20 cellular contexts compared by ENCODE assay signal in genomic region chr10:50392426-50392825, GRCh38.
DNase-seq lines count a peak whose midpoint lies in the region; ATAC-seq and TF ChIP-seq lines count a peak whose summit lies in the region.
"Had no signal": no experiment of that assay in that cellular context is flagged by ENCODE, and none has a peak within 500 bp of the region (broad histone marks: within the 10 kb centered on the region; RNA-seq: fewer than 3 reads in every experiment).

No MANE protein-coding gene starts in this region.

- H3K4me1 ChIP-seq in Caco-2 (peaks cover 78% of the 10 kb centered on the region), HUES48 (ENCODE audit: control insufficient read depth, insufficient read depth, low read length) (peaks cover 28% of the 10 kb centered on the region), hepatocyte (ENCODE audit: insufficient read depth) (peaks cover 19% of the 10 kb centered on the region)

- peaks cover 9% of the 10 kb centered on the region for H3K36me3 Mint-ChIP-seq in Caco-2 (ENCODE audit: insufficient read depth, unreplicated experiment)
- H3K36me3 Mint-ChIP-seq in neural crest cell (ENCODE audit: low read depth), result peaks cover 3% of the 10 kb centered on the region
- H3K36me3 Mint-ChIP-seq in T-helper 17 cell (ENCODE audit: low read depth), result peaks cover 2% of the 10 kb centered on the region

- H3K9me3 ChIP-seq in Caco-2, result no peaks in the 10 kb centered on the region
- no peaks in the 10 kb centered on the region for H3K9me3 ChIP-seq in HUES48 (ENCODE audit: control insufficient read depth, insufficient read depth, low read length)
- H3K9me3 ChIP-seq in hepatocyte (ENCODE audit: low read depth), result no peaks in the 10 kb centered on the region
- H3K9me3 ChIP-seq in T-helper 17 cell (ENCODE audit: control insufficient read depth, low read length, poor library complexity, severe bottlenecking), result no peaks in the 10 kb centered on the region

- no peak overlapping the region for H3K9ac ChIP-seq in HUES48 (ENCODE audit: low read depth, low read length)

- H3K4me3 ChIP-seq in Caco-2 (ENCODE audit: low read depth, low read length) (no peak overlapping the region), HUES48 (ENCODE audit: low read depth, low read length) (no peak overlapping the region), hepatocyte (no peak overlapping the region)
- H3K4me3 ChIP-seq: K562 had no signal

- no peaks in the 10 kb centered on the region for H3K27me3 ChIP-seq in Caco-2 (replicated peaks; ENCODE audit: control insufficient read depth, insufficient read depth, low read length)
- H3K27me3 ChIP-seq in HUES48 (ENCODE audit: control insufficient read depth, insufficient read depth, low read length), result no peaks in the 10 kb centered on the region
- no peaks in the 10 kb centered on the region for H3K27me3 ChIP-seq in hepatocyte

- peak overlapping the region; percentile 86 for H3K27ac Mint-ChIP-seq in Caco-2 (ENCODE audit: unreplicated experiment)
- H3K27ac Mint-ChIP-seq in neural crest cell (ENCODE audit: unreplicated experiment), result peak overlapping the region; percentile 47
- no peak overlapping the region for H3K27ac Mint-ChIP-seq in T-helper 17 cell
- H3K27ac Mint-ChIP-seq: B cell had no signal

- H3K4me1 Mint-ChIP-seq in Caco-2 (ENCODE audit: low read depth, unreplicated experiment) (peaks cover 53% of the 10 kb centered on the region), neural crest cell (peaks cover 4% of the 10 kb centered on the region), T-helper 17 cell (peaks cover 29% of the 10 kb centered on the region)

- no peaks in the 10 kb centered on the region for H4K20me1 ChIP-seq in hepatocyte (ENCODE audit: insufficient read depth, poor library complexity, severe bottlenecking)

- peak overlapping the region; percentile 65 for H3K27ac ChIP-seq in HUES48 (ENCODE audit: low read depth, low read length)
- H3K27ac ChIP-seq in hepatocyte, result peak overlapping the region; percentile 92
- H3K27ac ChIP-seq: C4-2B, RWPE1 had no signal

- WGBS in hepatocyte (ENCODE audit: low lambda C conversion rate, missing lambda C conversion rate), result 75% methylated on average over 5 of the region's 5 CpGs

- no peak overlapping the region for H2AFZ ChIP-seq in hepatocyte

- CTCF ChIA-PET in Caco-2 (lab: Charles Lee), result interaction anchor here (1.1 kb wide), 1 partner anchor 25 kb away, joined by 3 read pairs; no protein-coding TSS in a partner anchor

- POLR2A ChIA-PET in Caco-2 (lab: Charles Lee), result no interaction called here

- H3K36me3 ChIP-seq in Caco-2 (ENCODE audit: control insufficient read depth, insufficient read depth, low read length), result no peaks in the 10 kb centered on the region
- H3K36me3 ChIP-seq in HUES48 (ENCODE audit: control insufficient read depth, insufficient read depth, low read length), result no peaks in the 10 kb centered on the region
- H3K36me3 ChIP-seq in hepatocyte (replicated peaks; ENCODE audit: insufficient read depth, low read depth), result no peaks in the 10 kb centered on the region

- peak overlapping the region; percentile 56 for H3K4me2 ChIP-seq in hepatocyte

- TF ChIP-seq CTCF in Caco-2 (IDR thresholded peaks at IDR 0.05; ENCODE audit: insufficient read depth in 1 of 2, low read depth in 1 of 2, low read length in 1 of 2, severe bottlenecking in 1 of 2, unreplicated experiment in 1 of 2), result no peak
- no peak for TF ChIP-seq CTCF in hepatocyte (IDR thresholded peaks at IDR 0.05; ENCODE audit: poor library complexity)
- TF ChIP-seq CTCF in neural crest cell (conservative IDR thresholded peaks at IDR 0.05), result no peak

- H3K9me2 ChIP-seq in hepatocyte (replicated peaks; ENCODE audit: insufficient read depth), result no peaks in the 10 kb centered on the region

- ATAC-seq in T-helper 17 cell, result no peak
- ATAC-seq: K562 had no signal

- peak overlapping the region; percentile 78 for H3K4me3 Mint-ChIP-seq in Caco-2 (ENCODE audit: unreplicated experiment)
- H3K4me3 Mint-ChIP-seq in neural crest cell, result no peak overlapping the region
- H3K4me3 Mint-ChIP-seq in T-helper 17 cell, result no peak overlapping the region
- H3K4me3 Mint-ChIP-seq: B cell had no signal

- H3K79me2 ChIP-seq in hepatocyte, result peaks cover 39% of the 10 kb centered on the region

- H3K9me3 Mint-ChIP-seq in Caco-2 (ENCODE audit: unreplicated experiment) (no peaks in the 10 kb centered on the region), neural crest cell (no peaks in the 10 kb centered on the region)

- intact Hi-C loops in Caco-2 (cut with micrococcal nuclease; ENCODE audit: unreplicated experiment), result no loop called here

- H3K27me3 Mint-ChIP-seq in Caco-2 (ENCODE audit: insufficient read depth, unreplicated experiment), result no peaks in the 10 kb centered on the region
- no peaks in the 10 kb centered on the region for H3K27me3 Mint-ChIP-seq in neural crest cell (ENCODE audit: low read depth)
- no peaks in the 10 kb centered on the region for H3K27me3 Mint-ChIP-seq in T-helper 17 cell
- H3K27me3 Mint-ChIP-seq: B cell had no signal

- no peak for DNase-seq in Caco-2
- peak; percentile 29 for DNase-seq in hepatocyte (ENCODE audit: low spot score)
- DNase-seq in neural crest cell (ENCODE audit: low read depth, low spot score), result no peak
- no peak for DNase-seq in T-helper 17 cell
- DNase-seq in SW 1271 (lab: John Stamatoyannopoulos, UW), result no peak
- no peak for DNase-seq in cerebellar cortex (ENCODE audit: low spot score)
- DNase-seq: DMS79 treated with DMSO at 0.1 percent for 48 hours, GF-D8, Kasumi-1, NCI-H1105 treated with DMSO at 0.1 percent for 48 hours, NCI-H146, NCI-H2029, NCI-H446 treated with DMSO at 0.1 percent for 48 hours, NCI-H526 treated with DMSO at 0.1 percent for 48 hours, SHP77 treated with DMSO at 0.1 percent for 48 hours had no signal

- no TSS peak for BruUV-seq in Caco-2 (replicated peaks; lab: Mats Ljungman, UMichigan)
